8 cellular contexts compared by ENCODE assay signal in the genomic region with DNA sequence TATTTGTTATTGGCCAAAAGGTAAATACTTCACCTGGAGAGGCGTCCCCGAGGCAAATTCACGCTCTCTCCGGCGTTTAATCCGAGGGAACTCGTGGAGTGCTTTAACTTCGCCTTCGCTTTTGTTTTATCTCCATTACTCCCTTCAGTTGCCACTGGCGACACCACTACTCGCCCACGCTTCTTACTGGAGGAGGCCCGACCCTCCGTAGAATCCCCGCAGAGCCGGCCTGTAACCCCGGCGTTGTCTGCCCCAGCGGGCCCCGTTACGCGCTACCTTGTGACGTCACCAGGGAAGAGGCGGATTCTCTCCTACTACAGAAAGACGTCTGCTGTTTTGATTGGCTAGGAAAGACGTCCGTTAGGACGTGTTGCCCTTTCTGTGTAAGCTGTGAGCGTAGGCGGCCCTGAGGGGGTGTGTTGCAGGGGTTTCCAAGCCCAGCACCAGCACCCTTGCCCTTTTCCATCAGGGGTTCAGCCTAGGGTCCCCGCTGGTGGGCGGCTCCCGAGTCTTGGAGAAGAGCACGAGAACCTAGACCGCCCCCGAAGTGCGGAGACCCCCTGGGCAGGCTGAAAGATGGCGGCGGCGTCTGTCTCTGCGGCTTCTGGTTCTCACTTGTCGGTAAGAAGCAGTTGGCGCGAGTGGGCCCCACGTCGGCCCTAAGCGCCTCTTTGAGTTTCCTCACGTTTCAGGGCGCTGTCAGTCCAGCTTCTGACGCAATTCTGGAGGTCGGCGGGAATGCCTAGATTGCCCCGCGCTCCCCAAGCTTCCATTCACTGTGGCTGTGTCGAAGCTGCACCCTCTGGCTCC. TPM values are rescaled to one million over a fixed set of nuclear protein-coding genes. Genes with fewer than 3 reads are reported as not detected.
DNase-seq lines count a peak whose midpoint lies in the region; TF ChIP-seq lines count a peak whose summit lies in the region.

A gene (plus strand): TSS at position 376 of the 810 bp plus-strand sequence. CDS start 201 bp downstream, at position 577.

- H3K4me1 ChIP-seq in CD8-positive, alpha-beta memory T cell (ENCODE audit: insufficient read depth, low read length) = peaks cover 33% of the 10 kb centered on the region
- H3K4me1 ChIP-seq in effector memory CD4-positive, alpha-beta T cell (ENCODE audit: control insufficient read depth, insufficient read depth, low read length, poor library complexity, severe bottlenecking) = peaks cover 14% of the 10 kb centered on the region

- H3K36me3 Mint-ChIP-seq in CD8-positive, alpha-beta memory T cell = peaks cover 0 to 56% (median 7%) of the 10 kb centered on the region in 3 donors

- no peak for TF ChIP-seq CTCF in GM20000 (IDR thresholded peaks at IDR 0.05; ENCODE audit: extremely low read depth, missing control alignments)

- peak within 1 kb of the TSS; percentile 100 for H3K27ac ChIP-seq in CD8-positive, alpha-beta memory T cell (ENCODE audit: low read depth, low read length)
- peak within 1 kb of the TSS; percentile 99 for H3K27ac ChIP-seq in effector memory CD4-positive, alpha-beta T cell (ENCODE audit: insufficient read depth, low read length, poor library complexity, severe bottlenecking)

- H3K4me3 ChIP-seq in CD8-positive, alpha-beta memory T cell (ENCODE audit: low read length) = peak within 1 kb of the TSS; percentile 97
- H3K4me3 ChIP-seq in effector memory CD4-positive, alpha-beta T cell (ENCODE audit: insufficient read depth, low read depth, low read length, poor library complexity, severe bottlenecking) = peak within 1 kb of the TSS; percentile 93

- peaks cover 52 to 76% (median 72%) of the 10 kb centered on the region in 3 donors for H3K4me1 Mint-ChIP-seq in CD8-positive, alpha-beta memory T cell

- DNase-seq in CD8-positive, alpha-beta memory T cell = peak; percentile 85 to 96 (median 96)
- DNase-seq in GM20000 (ENCODE audit: low spot score) (peak; percentile 89), HT-29 (ENCODE audit: low spot score) (peak; percentile 98), NOMO-1 (lab: John Stamatoyannopoulos, UW; ENCODE audit: unreplicated experiment in 2 of 2) (peak; percentile 89 to 95), lung microvascular endothelial cell (ENCODE audit: low read depth in 2 of 2) (peak; percentile 98 to 99)
- peak; percentile 83 to 91 (median 88) for DNase-seq in effector memory CD4-positive, alpha-beta T cell
- peak; percentile 92 to 96 (median 92) for DNase-seq in stimulated activated CD4-positive, alpha-beta T cell treated with anti-CD3 and anti-CD28 coated beads, TNF-alpha, amount 100 ng/mL, for 48 hours (ENCODE audit: low read depth in 3 of 3)

- H3K27me3 ChIP-seq in CD8-positive, alpha-beta memory T cell (ENCODE audit: insufficient read depth, low read length, poor library complexity, severe bottlenecking) = no peaks in the 10 kb centered on the region
- no peaks in the 10 kb centered on the region for H3K27me3 ChIP-seq in effector memory CD4-positive, alpha-beta T cell (replicated peaks; ENCODE audit: control insufficient read depth, insufficient read depth, low read length, poor library complexity, severe bottlenecking)

- peaks cover 0 to 7% of the 10 kb centered on the region in 2 donors for H3K27me3 Mint-ChIP-seq in CD8-positive, alpha-beta memory T cell

- no peaks in the 10 kb centered on the region for H3K9me3 Mint-ChIP-seq in CD8-positive, alpha-beta memory T cell

- peak within 1 kb of the TSS; percentile 100 for H3K27ac Mint-ChIP-seq in CD8-positive, alpha-beta memory T cell

- peak within 1 kb of the TSS; percentile 98 to 100 (median 99) for H3K4me3 Mint-ChIP-seq in CD8-positive, alpha-beta memory T cell

- H3K36me3 ChIP-seq in CD8-positive, alpha-beta memory T cell (ENCODE audit: insufficient read depth, low read length) = peaks cover 12% of the 10 kb centered on the region
- peaks cover 17% of the 10 kb centered on the region for H3K36me3 ChIP-seq in effector memory CD4-positive, alpha-beta T cell (ENCODE audit: control insufficient read depth, insufficient read depth, low read length)

- CTCF ChIA-PET in CD8-positive, alpha-beta memory T cell (lab: Charles Lee) = interaction anchor here (1.0 to 7.0 kb wide), 11 partner anchors 9 to 722 kb away, joined by 3 to 33 read pairs (median 4); a partner anchor contains a TSS
- CTCF ChIA-PET in activated CD8-positive, alpha-beta memory T cell treated with anti-CD3 and anti-CD28 coated beads for 36 hours (lab: Charles Lee) = interaction anchor here (0.6 to 1.5 kb wide), 3 partner anchors 97 to 599 kb away, joined by 3 to 5 read pairs (median 4); a partner anchor contains a TSS

- H3K9me3 ChIP-seq in CD8-positive, alpha-beta memory T cell (ENCODE audit: low read length) = no peaks in the 10 kb centered on the region
- no peaks in the 10 kb centered on the region for H3K9me3 ChIP-seq in effector memory CD4-positive, alpha-beta T cell (ENCODE audit: control insufficient read depth, low read length)

- POLR2A ChIA-PET in CD8-positive, alpha-beta memory T cell (lab: Charles Lee) = interaction anchor here (1.0 to 3.6 kb wide), 9 partner anchors 10 to 817 kb away, joined by 3 to 50 read pairs (median 15); a partner anchor contains a TSS
- POLR2A ChIA-PET in activated CD8-positive, alpha-beta memory T cell treated with anti-CD3 and anti-CD28 coated beads for 36 hours (lab: Charles Lee) = interaction anchor here (1.0 to 2.9 kb wide), 10 partner anchors 50 to 722 kb away, joined by 3 to 14 read pairs (median 4); a partner anchor contains a TSS

RNA-seq across cellular contexts. Expression of the gene that starts here (rescaled TPM):
- 10 to 100 TPM; 63.7 to 64.4 TPM for total RNA-seq in CD8-positive, alpha-beta memory T cell
- 46.1 TPM for polyA plus RNA-seq in CD8-positive, alpha-beta memory T cell
- total RNA-seq in HT-29 (2014; rRNA removed; shearing (Covaris generic)) = 24.8 and 26.0 TPM in 2 replicates
- 10 to 100 TPM; 67.1 to 67.2 TPM for total RNA-seq in activated CD8-positive, alpha-beta memory T cell treated with anti-CD3 and anti-CD28 coated beads for 36 hours
- total RNA-seq in lung microvascular endothelial cell = 20.6 and 24.2 TPM in 2 replicates

Comparison
In these comparisons a context has a peak if more than half of its experiments do, and no peak if none do; other contexts are left out.
1. Peak in every context shown above with its lines: DNase-seq, H3K4me3 ChIP-seq and H3K27ac ChIP-seq.